In genomic region chrX:105136786-105137185, GRCh38 we compare ENCODE assay signal across 20 cellular contexts.
A peak's percentile ranks its signal among the peaks of the same experiment; 100 is the strongest.
DNase-seq lines count a peak whose midpoint lies in the region; FAIRE-seq and TF ChIP-seq lines count a peak whose summit lies in the region.
"Had no signal": no experiment of that assay in that cellular context is flagged by ENCODE, and none has a peak within 500 bp of the region (broad histone marks: within the 10 kb centered on the region; RNA-seq: fewer than 3 reads in every experiment).

No MANE protein-coding gene starts in this region.

- peaks cover 0 to 5% of the 10 kb centered on the region in 2 donors for H3K27me3 ChIP-seq in right atrium auricular region
- H3K27me3 ChIP-seq: SJSA1 had no signal

- H3K36me3 ChIP-seq in right atrium auricular region: no peaks in the 10 kb centered on the region
- H3K36me3 ChIP-seq: SJSA1 had no signal

- no peaks in the 10 kb centered on the region for H3K9me3 ChIP-seq in right atrium auricular region
- H3K9me3 ChIP-seq: SJSA1 had no signal

- H3K4me3 ChIP-seq in epithelial cell of esophagus (ENCODE audit: low read length) (no peak overlapping the region), right atrium auricular region (no peak overlapping the region)
- H3K4me3 ChIP-seq: K562, SJSA1 had no signal

- TF ChIP-seq CTCF in epithelial cell of esophagus (IDR thresholded peaks at IDR 0.05; ENCODE audit: insufficient read depth, low read depth, low read length, missing control alignments): no peak
- no peak for TF ChIP-seq CTCF in right atrium auricular region (IDR thresholded peaks at IDR 0.05)

- H3K27ac ChIP-seq in right atrium auricular region: no peak overlapping the region
- H3K27ac ChIP-seq: SJSA1 had no signal

- peak; percentile 79 for FAIRE-seq in RCC 7860 (lab: Jason Lieb, UNC)
- FAIRE-seq: GM19239, K562 had no signal

- DNase-seq in M059J (ENCODE audit: low read depth) (peak; percentile 0), RCC 7860 (ENCODE audit: low spot score) (peak; percentile 71), epithelial cell of esophagus (ENCODE audit: low read depth) (peak; percentile 28), renal cortical epithelial cell (ENCODE audit: low read depth) (peak; percentile 12), activated gamma-delta T cell treated with Interleukin-2 at 50 U/mL for 16 hours (no peak), middle frontal gyrus (ENCODE audit: extremely low spot score, low spot score) (no peak), right atrium auricular region (ENCODE audit: low spot score) (no peak)
- DNase-seq: AML-193, DMS 273 treated with DMSO at 0.1 percent for 48 hours, GF-D8, GOT3, MV-4-11, NCI-H1417, NCI-H187 treated with DMSO at 0.1 percent for 48 hours, NCI-H2227 treated with DMSO at 0.1 percent for 48 hours, NCI-H524, NCI-H82 had no signal

- no peaks in the 10 kb centered on the region for H3K4me1 ChIP-seq in right atrium auricular region
- H3K4me1 ChIP-seq: SJSA1 had no signal

Comparison
In these comparisons a context has a peak if more than half of its experiments do, and no peak if none do; other contexts are left out.
1. DNase-seq: peak in M059J (single experiment), RCC 7860 (single experiment), epithelial cell of esophagus (single experiment) and renal cortical epithelial cell (single experiment); none in activated gamma-delta T cell treated with Interleukin-2 at 50 U/mL for 16 hours (single experiment), middle frontal gyrus (single experiment) and right atrium auricular region (single experiment).